Comparison of ENCODE assay signal across 19 cellular contexts in the genomic region with DNA sequence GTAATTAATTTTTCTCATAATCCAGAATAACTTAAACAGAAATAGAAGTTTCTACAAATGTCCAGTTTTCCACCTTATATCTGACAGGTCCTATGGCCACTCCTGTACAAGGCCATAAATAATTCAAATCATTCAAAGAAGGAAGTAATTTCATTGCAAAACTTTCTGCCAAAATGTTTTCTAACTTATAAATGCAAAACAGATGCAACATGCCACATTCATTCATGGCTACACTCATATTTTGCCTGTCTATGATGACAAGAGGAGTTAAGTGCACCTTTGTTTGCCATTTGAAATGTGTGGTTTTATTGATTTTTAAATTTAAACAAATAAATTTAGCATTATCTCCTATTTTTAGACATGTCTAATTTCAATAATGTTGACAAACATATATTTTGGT. TPM values are rescaled to one million over a fixed set of nuclear protein-coding genes. Genes with fewer than 3 reads are reported as not detected.
DNase-seq lines count a peak whose midpoint lies in the region; ATAC-seq, FAIRE-seq and TF ChIP-seq lines count a peak whose summit lies in the region.
"Had no signal": no experiment of that assay in that cellular context is flagged by ENCODE, and none has a peak within 500 bp of the region (broad histone marks: within the 10 kb centered on the region; RNA-seq: fewer than 3 reads in every experiment).

No MANE protein-coding gene starts in this region.

- H3K4me3 Mint-ChIP-seq in mesothelial cell of epicardium (no peak overlapping the region), endodermal cell (no peak overlapping the region)
- H3K4me3 Mint-ChIP-seq: IgD-negative memory B cell had no signal

- H3K4me3 ChIP-seq in DND-41 (ENCODE audit: low read depth in 1 of 2, low read length in 2 of 2) (no peak overlapping the region; a peak in 1 of 4 replicates), GM12878 (peak overlapping the region; percentile 29; the same call in 1 of the 2 replicates), endodermal cell (ENCODE audit: low read length) (no peak overlapping the region)
- H3K4me3 ChIP-seq: BLaER1, GM23248 had no signal

- CTCF ChIA-PET in GM12878 (lab: Yijun Ruan, JAX) = interaction anchor here (0.8 to 1.2 kb wide), 3 partner anchors 32 to 507 kb away, joined by 3 to 6 read pairs (median 3); no protein-coding TSS in a partner anchor

- intact Hi-C loops in GM12878 (cut with micrococcal nuclease; ENCODE audit: unreplicated experiment) = no loop called here

- H4K20me1 ChIP-seq in DND-41 (ENCODE audit: insufficient read depth, low read length) (no peaks in the 10 kb centered on the region; the same call in 1 of the 2 replicates), GM12878 (ENCODE audit: control insufficient read depth, insufficient read depth) (no peaks in the 10 kb centered on the region)
- H4K20me1 ChIP-seq: BLaER1 had no signal

- H3K36me3 ChIP-seq in DND-41 (ENCODE audit: insufficient read depth, low read length) (peaks cover 4% of the 10 kb centered on the region; the same call in 1 of the 2 replicates), GM12878 (ENCODE audit: control insufficient read depth in 2 of 2, insufficient read depth in 2 of 2, low read length in 1 of 2) (peaks cover 7 to 8% of the 10 kb centered on the region in 2 experiments; a peak in 3 of 4 replicates), endodermal cell (ENCODE audit: control insufficient read depth, insufficient read depth, low read length) (no peaks in the 10 kb centered on the region)
- H3K36me3 ChIP-seq: BLaER1 had no signal

- TF ChIP-seq CTCF in DND-41 (IDR thresholded peaks at IDR 0.05; ENCODE audit: borderline replicate concordance, extremely low read depth, low read length, poor library complexity, severe bottlenecking) (no peak), GM12878 (IDR thresholded peaks at IDR 0.05 in 2 of 3, conservative IDR thresholded peaks at IDR 0.05 in 1 of 3; ENCODE audit: control insufficient read depth in 2 of 3, extremely low read depth in 1 of 3, insufficient read depth in 1 of 3, low read depth in 3 of 3, low read length in 3 of 3) (no peak), mesothelial cell of epicardium (IDR thresholded peaks at IDR 0.05; ENCODE audit: unreplicated experiment) (no peak), endodermal cell (conservative IDR thresholded peaks at IDR 0.05) (no peak)

- TF ChIP-seq RAD21 in GM12878 (IDR thresholded peaks at IDR 0.05; ENCODE audit: insufficient read depth, low read depth, low read length) = no peak

- H2AFZ ChIP-seq in DND-41 (ENCODE audit: low read depth, low read length) (no peak overlapping the region), GM12878 (ENCODE audit: control insufficient read depth, low read depth, low read length) (no peak overlapping the region)
- H2AFZ ChIP-seq: GM23248 had no signal

- DNase-seq in DND-41 = no peak
- DNase-seq in NAMALWA (ENCODE audit: low spot score) = peak; percentile 43
- no peak for DNase-seq in GM12878 (ENCODE audit: low read depth, low spot score)
- DNase-seq in mesothelial cell of epicardium (ENCODE audit: low spot score in 2 of 2, unreplicated experiment in 2 of 2) = no peak
- DNase-seq in GM03348 (ENCODE audit: low spot score) = no peak
- DNase-seq in DMS 273 treated with DMSO at 0.1 percent for 48 hours (lab: John Stamatoyannopoulos, UW) = no peak
- no peak for DNase-seq in NCI-H510A (lab: John Stamatoyannopoulos, UW)
- no peak for DNase-seq in endodermal cell
- DNase-seq: CD4-positive, alpha-beta memory T cell; GM23248; NCI-H1105 treated with DMSO at 0.1 percent for 48 hours; NCI-H1694; Right ventricle myocardium superior; T-helper 1 cell had no signal

- no peak for TF ChIP-seq EP300 in GM12878 (IDR thresholded peaks at IDR 0.05; ENCODE audit: borderline replicate concordance in 1 of 2, control insufficient read depth in 1 of 2, low read depth in 2 of 2, low read length in 2 of 2)

- H3K9ac ChIP-seq in DND-41 (ENCODE audit: low read depth, low read length) (peak overlapping the region; percentile 27; the same call in 1 of the 2 replicates), GM12878 (ENCODE audit: control insufficient read depth, insufficient read depth, low read length) (no peak overlapping the region), endodermal cell (ENCODE audit: extremely low read depth, low read length, poor library complexity, severe bottlenecking) (no peak overlapping the region)
- H3K9ac ChIP-seq: BLaER1, GM23248 had no signal

- RAD21 ChIA-PET in GM12878 (lab: Charles Lee; ENCODE audit: unreplicated experiment) = interaction anchor here (0.6 to 1.9 kb wide), 7 partner anchors 10 to 174 kb away, joined by 3 to 6 read pairs (median 4); no protein-coding TSS in a partner anchor

- H3K36me3 Mint-ChIP-seq in mesothelial cell of epicardium (no peaks in the 10 kb centered on the region), endodermal cell (ENCODE audit: low read depth) (peaks cover 2% of the 10 kb centered on the region)

- ATAC-seq in DND-41 (ENCODE audit: insufficient read depth, low read depth) = no peak
- ATAC-seq in GM12878 = no peak; the same call in 1 of the 3 replicates

- in situ Hi-C loops in GM12878 (cut with MboI) = no loop called here

- POLR2A ChIA-PET in GM12878 (lab: Charles Lee) = interaction anchor here (1.0 kb wide), 2 partner anchors 9 to 22 kb away, joined by 3 to 4 read pairs; no protein-coding TSS in a partner anchor

- H3K27ac ChIP-seq in DND-41 (ENCODE audit: low read length) (peak overlapping the region; percentile 69), GM12878 (ENCODE audit: control insufficient read depth, insufficient read depth) (peak overlapping the region; percentile 22; the same call in 1 of the 2 replicates), endodermal cell (ENCODE audit: low read depth, low read length) (no peak overlapping the region)
- H3K27ac ChIP-seq: BLaER1, GM23248 had no signal

- TF ChIP-seq POLR2A in GM12878 (IDR thresholded peaks at IDR 0.05; ENCODE audit: low read depth, low read length) = no peak

- H3K79me2 ChIP-seq in DND-41 (ENCODE audit: insufficient read depth, low read length) (peaks cover 75% of the 10 kb centered on the region), GM12878 (ENCODE audit: control insufficient read depth, insufficient read depth, low read length) (peaks cover 38% of the 10 kb centered on the region)

- H3K27me3 Mint-ChIP-seq in mesothelial cell of epicardium (ENCODE audit: low read depth) (no peaks in the 10 kb centered on the region), endodermal cell (ENCODE audit: insufficient read depth) (no peaks in the 10 kb centered on the region)
- H3K27me3 Mint-ChIP-seq: CD4-positive, alpha-beta memory T cell; IgD-negative memory B cell had no signal

- peak overlapping the region; percentile 47 for H3K27ac Mint-ChIP-seq in mesothelial cell of epicardium
- H3K27ac Mint-ChIP-seq in endodermal cell = no peak overlapping the region

- H3K4me1 Mint-ChIP-seq in mesothelial cell of epicardium = peaks cover 30% of the 10 kb centered on the region
- H3K4me1 Mint-ChIP-seq in endodermal cell = no peaks in the 10 kb centered on the region

- H3K9me3 ChIP-seq in DND-41 (ENCODE audit: insufficient read depth, low read length, severe bottlenecking) (no peaks in the 10 kb centered on the region), GM12878 (replicated peaks; ENCODE audit: control insufficient read depth, insufficient read depth, low read length) (peaks cover 2% of the 10 kb centered on the region; the same call in 1 of the 3 replicates), endodermal cell (ENCODE audit: control insufficient read depth, low read length) (no peaks in the 10 kb centered on the region)
- H3K9me3 ChIP-seq: BLaER1 had no signal

- no TSS peak for BruUV-seq in GM12878 (replicated peaks; lab: Mats Ljungman, UMichigan)

- peak overlapping the region; percentile 57 for H3K4me2 ChIP-seq in DND-41 (ENCODE audit: insufficient read depth, low read length)
- H3K4me2 ChIP-seq in GM12878 (ENCODE audit: control insufficient read depth, insufficient read depth) = no peak overlapping the region; the same call in 1 of the 2 replicates
- H3K4me2 ChIP-seq: BLaER1 had no signal

- no peak for FAIRE-seq in GM12878 (lab: Jason Lieb, UNC)
- FAIRE-seq: A204.1, HTR-8/SVneo, RCC 7860 had no signal

- H3K4me1 ChIP-seq in DND-41 (ENCODE audit: insufficient read depth, low read length) (peaks cover 49% of the 10 kb centered on the region), GM12878 (ENCODE audit: control insufficient read depth, insufficient read depth, low read length) (peaks cover 24% of the 10 kb centered on the region), endodermal cell (ENCODE audit: control insufficient read depth, insufficient read depth, low read length) (no peaks in the 10 kb centered on the region)

- SMC1A ChIA-PET in GM12878 (lab: Charles Lee; ENCODE audit: uncharacterized antibody, unreplicated experiment) = interaction anchor here (0.8 to 2.3 kb wide), 9 partner anchors 9 to 81 kb away, joined by 4 to 12 read pairs (median 4); partner anchors contain the start of gene ITPR2

- H3K9me3 Mint-ChIP-seq in mesothelial cell of epicardium (no peaks in the 10 kb centered on the region), endodermal cell (no peaks in the 10 kb centered on the region)
- H3K9me3 Mint-ChIP-seq: IgD-negative memory B cell had no signal

- H3K27me3 ChIP-seq in DND-41 (ENCODE audit: insufficient read depth, low read length, poor library complexity) (no peaks in the 10 kb centered on the region), GM12878 (replicated peaks in 1 of 2; ENCODE audit: control insufficient read depth in 2 of 2, insufficient read depth in 2 of 2, low read length in 1 of 2) (no peaks in the 10 kb centered on the region), endodermal cell (ENCODE audit: control insufficient read depth, insufficient read depth, low read length, poor library complexity, severe bottlenecking) (no peaks in the 10 kb centered on the region)
- H3K27me3 ChIP-seq: BLaER1 had no signal

RNA-seq across cellular contexts. Expression of gene ITPR2, which starts 34.3 kb away (rescaled TPM):
- 388 and 403 TPM in 2 replicates for total RNA-seq in GM12878 (2013; cell fraction: nucleolus; rRNA removed)
- total RNA-seq in GM12878 (2014; rRNA removed) = 61.6 and 62.7 TPM in 2 replicates
- 67.0 and 73.4 TPM in 2 replicates for total RNA-seq in GM12878 (2014; rRNA removed; fragmentation: Illumina TruSeq; extraction: Trizol)
- total RNA-seq in GM12878 (2021) = 72.6 and 76.2 TPM in 2 replicates
- polyA plus RNA-seq in GM12878 (2011; ENCODE audit: low read depth) = 18.8 TPM
- 63.8 and 94.8 TPM in 2 replicates for polyA plus RNA-seq in GM12878 (2011; rRNA removed)
- polyA plus RNA-seq in GM12878 (2011; cell fraction: cytosol; rRNA removed) = 28.7 and 34.5 TPM in 2 replicates
- polyA plus RNA-seq in GM12878 (2011; cell fraction: nucleus; rRNA removed) = 76.6 and 81.8 TPM in 2 replicates
- 22.6 and 25.3 TPM in 2 replicates for polyA plus RNA-seq in GM12878 (2012)
- polyA plus RNA-seq in GM12878 (2014; fragmentation: Illumina TruSeq; extraction: Trizol) = 38.8 and 46.4 TPM in 2 replicates
- 10 to 100 TPM in 1 of 2 experiments, 1 to 10 TPM in 1; 7.5 to 10.9 TPM for polyA plus RNA-seq in GM12878 (2014; fragmentation: Nextera tagmentation; extraction: Ambion mirVana)
- 22.9 and 24.5 TPM in 2 replicates for polyA plus RNA-seq in GM12878 (2014; rRNA removed)
- 10 to 100 TPM; 44.0 to 50.2 TPM for polyA plus RNA-seq in GM12878 (2016; fragmentation: Nextera tagmentation; extraction: Ambion mirVana)
- polyA minus RNA-seq in GM12878 (2011; rRNA and poly(A)+ RNA removed) = 414 and 473 TPM in 2 replicates
- polyA minus RNA-seq in GM12878 (2011; cell fraction: cytosol; rRNA and poly(A)+ RNA removed) = 61.3 and 85.0 TPM in 2 replicates
- polyA minus RNA-seq in GM12878 (2011; cell fraction: nucleus; rRNA and poly(A)+ RNA removed) = 370 and 490 TPM in 2 replicates
- total RNA-seq in mesothelial cell of epicardium = 54.3 to 63.9 TPM (median 62.3 TPM) in 3 replicates
- 10 to 100 TPM; 14.8 to 74.4 TPM for total RNA-seq in endodermal cell
- polyA plus RNA-seq in endodermal cell (2013, experiment 1 of 2) = 1.6 TPM
- 1.5 TPM for polyA plus RNA-seq in endodermal cell (2013, experiment 2 of 2)
